ENCODE assay signal across 11 cellular contexts in the genomic region with DNA sequence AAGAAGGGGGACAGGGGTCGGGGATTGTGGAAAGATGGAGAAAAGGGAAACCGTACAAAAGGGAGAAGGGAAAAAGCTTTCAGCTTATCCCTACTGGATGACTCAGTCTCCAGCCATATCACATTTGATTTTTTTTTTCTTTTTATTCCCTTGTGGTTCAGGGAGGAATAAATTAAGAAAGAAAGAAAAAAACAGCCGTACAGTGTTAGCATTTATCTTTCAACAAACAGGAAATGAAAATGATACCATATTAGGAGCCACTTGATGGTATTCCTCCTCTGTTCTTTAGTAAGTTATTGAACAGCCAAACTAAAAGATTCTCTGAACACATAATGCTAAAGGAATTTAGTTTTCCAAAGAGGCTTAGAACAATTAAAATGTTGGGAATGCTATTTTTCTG.
DNase-seq lines count a peak whose midpoint lies in the region; ATAC-seq, FAIRE-seq and TF ChIP-seq lines count a peak whose summit lies in the region.
"Had no signal": no experiment of that assay in that cellular context is flagged by ENCODE, and none has a peak within 500 bp of the region (broad histone marks: within the 10 kb centered on the region; RNA-seq: fewer than 3 reads in every experiment).

No MANE protein-coding gene starts in this region.

- peaks cover 22% of the 10 kb centered on the region for H3K79me2 ChIP-seq in fibroblast of lung (ENCODE audit: control insufficient read depth, insufficient read depth, low read length)

- WGBS in pancreas, 2 donors: 78 to 83% methylated on average over 3 of the region's 3 CpGs

- FAIRE-seq in pancreas (lab: Jason Lieb, UNC): peak; percentile 92
- FAIRE-seq: keratinocyte had no signal

- intact Hi-C loops in pancreas (cut with DNase I): no loop called here

- H3K27ac ChIP-seq in fibroblast of lung (ENCODE audit: insufficient read depth, low read length) (no peak overlapping the region), pancreas (peak overlapping the region in 1 of 4 donors; percentile 25)

- no peak overlapping the region for H3K9ac ChIP-seq in fibroblast of lung (ENCODE audit: insufficient read depth, low read length)

- H4K20me1 ChIP-seq in fibroblast of lung (ENCODE audit: control insufficient read depth, extremely low read depth, insufficient read depth, low read length): no peaks in the 10 kb centered on the region

- no peak overlapping the region for H2AFZ ChIP-seq in fibroblast of lung (ENCODE audit: low read length)

- H3K27me3 ChIP-seq in fibroblast of lung (ENCODE audit: control insufficient read depth, insufficient read depth, low read length): no peaks in the 10 kb centered on the region
- H3K27me3 ChIP-seq in pancreas: no peaks in the 10 kb centered on the region

- H3K4me2 ChIP-seq in fibroblast of lung (ENCODE audit: extremely low read depth, insufficient read depth, low read length): peak overlapping the region; percentile 20

- TF ChIP-seq CTCF in AG09319 (IDR thresholded peaks at IDR 0.05; ENCODE audit: low read depth, low read length) (no peak), fibroblast of lung (conservative IDR thresholded peaks at IDR 0.05 in 1 of 2, IDR thresholded peaks at IDR 0.05 in 1 of 2; ENCODE audit: low read depth in 1 of 2, low read length in 2 of 2) (no peak), pancreas (IDR thresholded peaks at IDR 0.05) (no peak)

- H3K4me3 ChIP-seq in fibroblast of lung (replicated peaks in 1 of 4; ENCODE audit: control extremely low read depth in 1 of 4, insufficient read depth in 1 of 4, low read depth in 3 of 4, low read length in 4 of 4) (no peak overlapping the region), pancreas (no peak overlapping the region)

- ATAC-seq in pancreas (peak in 3 of 4 donors; percentile 38 to 59 (median 45)), GM18520 (IDR thresholded peaks at IDR 0.05; ENCODE audit: unreplicated experiment) (no peak)
- ATAC-seq: HCT116 had no signal

- DNase-seq in AG09319 (ENCODE audit: extremely low read depth, low read depth) (peak; percentile 25), LHCN-M2 (ENCODE audit: low read depth) (peak; percentile 88), fibroblast of lung (ENCODE audit: low read depth in 2 of 2) (peak; percentile 73 to 89), pancreas (no peak), NCI-H2227 (lab: John Stamatoyannopoulos, UW; ENCODE audit: unreplicated experiment) (no peak), CD1c-positive myeloid dendritic cell (ENCODE audit: extremely low spot score) (no peak), NCI-H1105 (lab: John Stamatoyannopoulos, UW) (no peak)
- DNase-seq: stimulated activated CD4-positive, alpha-beta T cell treated with anti-CD3 and anti-CD28 coated beads, Interleukin-12 subunit alpha, Interleukin-12 subunit beta, amount 100 ng/mL, for 4 hours had no signal

- H3K36me3 ChIP-seq in fibroblast of lung (ENCODE audit: control insufficient read depth, insufficient read depth, low read length) (peaks cover 3% of the 10 kb centered on the region), pancreas (peaks cover 0 to 36% (median 7%) of the 10 kb centered on the region in 3 donors)

- peaks cover 12% of the 10 kb centered on the region for H3K4me1 ChIP-seq in fibroblast of lung (ENCODE audit: control insufficient read depth, extremely low read depth, insufficient read depth, low read length)
- no peaks in the 10 kb centered on the region for H3K4me1 ChIP-seq in pancreas

- no peaks in the 10 kb centered on the region for H3K9me3 ChIP-seq in fibroblast of lung (ENCODE audit: control insufficient read depth, insufficient read depth, low read depth, low read length)
- no peaks in the 10 kb centered on the region for H3K9me3 ChIP-seq in pancreas

Comparison
In these comparisons a context has a peak if more than half of its experiments do, and no peak if none do; other contexts are left out.
1. DNase-seq: peak in AG09319 (single experiment), LHCN-M2 (single experiment) and fibroblast of lung (2 of 2); none in pancreas (0 of 6), NCI-H2227 (single experiment), CD1c-positive myeloid dendritic cell (single experiment) and NCI-H1105 (single experiment).